ENCODE assay signal across 18 cellular contexts in the genomic region with DNA sequence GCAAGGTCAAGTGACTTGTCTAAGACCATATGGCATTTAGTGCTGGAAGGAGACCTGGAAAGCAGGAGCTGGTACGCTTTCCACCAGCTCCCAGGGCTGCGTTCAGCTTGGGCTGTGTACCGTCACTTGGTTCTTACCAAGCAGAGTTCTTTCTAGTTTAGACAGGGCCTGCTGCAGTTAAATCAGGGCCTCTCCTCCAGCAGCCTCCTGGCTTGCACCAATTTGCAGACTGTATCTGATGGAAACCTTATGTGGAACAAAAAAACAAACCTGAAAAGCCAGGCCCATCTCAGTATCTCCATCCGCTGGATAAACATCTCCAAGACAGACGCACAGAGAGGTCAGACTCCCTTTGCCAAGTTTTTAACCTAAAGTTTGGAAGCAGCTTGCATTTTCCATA.
DNase-seq lines count a peak whose midpoint lies in the region; TF ChIP-seq lines count a peak whose summit lies in the region.
"Had no signal": no experiment of that assay in that cellular context is flagged by ENCODE, and none has a peak within 500 bp of the region (broad histone marks: within the 10 kb centered on the region; RNA-seq: fewer than 3 reads in every experiment).

No MANE protein-coding gene starts in this region.

- 51% methylated on average over 5 of the region's 5 CpGs for WGBS in smooth muscle cell (ENCODE audit: low lambda C conversion rate)

- H3K27ac ChIP-seq in duodenal mucosa (ENCODE audit: low read depth, low read length) (peak overlapping the region; percentile 17), smooth muscle cell (ENCODE audit: low read depth) (peak overlapping the region; percentile 78)
- H3K27ac ChIP-seq: epithelial cell of prostate, VCaP had no signal

- no peaks in the 10 kb centered on the region for H3K79me2 ChIP-seq in smooth muscle cell (ENCODE audit: low read depth)

- H3F3A ChIP-seq in smooth muscle cell (ENCODE audit: low read depth), result no peaks in the 10 kb centered on the region

- peak overlapping the region; percentile 35 for H3K4me2 ChIP-seq in smooth muscle cell

- H3K4me3 ChIP-seq in duodenal mucosa (ENCODE audit: low read depth in 1 of 2, low read length in 2 of 2) (no peak overlapping the region), smooth muscle cell (no peak overlapping the region)
- H3K4me3 ChIP-seq: GM12878 had no signal

- no peaks in the 10 kb centered on the region for H3K36me3 ChIP-seq in duodenal mucosa (ENCODE audit: control insufficient read depth in 1 of 2, insufficient read depth in 2 of 2, low read length in 2 of 2)
- peaks cover 4% of the 10 kb centered on the region for H3K36me3 ChIP-seq in smooth muscle cell (ENCODE audit: low read depth)

- H3K9me3 ChIP-seq in duodenal mucosa (ENCODE audit: control insufficient read depth in 1 of 2, low read length in 2 of 2), result no peaks in the 10 kb centered on the region
- peaks cover 4% of the 10 kb centered on the region for H3K9me3 ChIP-seq in smooth muscle cell (replicated peaks; ENCODE audit: low read depth)

- H3K4me1 ChIP-seq in duodenal mucosa (ENCODE audit: control insufficient read depth in 1 of 2, insufficient read depth in 2 of 2, low read length in 2 of 2), result no peaks in the 10 kb centered on the region
- no peaks in the 10 kb centered on the region for H3K4me1 ChIP-seq in smooth muscle cell (ENCODE audit: low read depth)

- peak; percentile 11 for DNase-seq in EH (ENCODE audit: low read depth)
- peak; percentile 47 for DNase-seq in left kidney (ENCODE audit: low read depth, low spot score)
- no peak for DNase-seq in smooth muscle cell (lab: John Stamatoyannopoulos, UW; ENCODE audit: unreplicated experiment)
- no peak for DNase-seq in stimulated activated CD4-positive, alpha-beta T cell treated with anti-CD3 and anti-CD28 coated beads, Interleukin-4, amount 100 ng/mL, for 24 hours
- no peak for DNase-seq in activated T-cell treated with anti-CD3 and anti-CD28 coated beads, Interleukin-2, amount 50 U/mL, for 48 hours
- DNase-seq in NCI-H2227 treated with DMSO at 0.1 percent for 48 hours (lab: John Stamatoyannopoulos, UW), result no peak
- DNase-seq in RPMI8226, result no peak
- DNase-seq: DMS53; islet precursor cell; NCI-H1105 treated with DMSO at 0.1 percent for 48 hours; NCI-H526; SHP77 treated with DMSO at 0.1 percent for 48 hours; stimulated activated CD4-positive, alpha-beta T cell treated with anti-CD3 and anti-CD28 coated beads, Interleukin-4, amount 100 ng/mL, for 4 hours; stimulated activated naive CD8-positive, alpha-beta T cell treated with anti-CD3 and anti-CD28 coated beads, Interleukin-15, amount 100 ng/mL, for 72 hours had no signal

- H3K9ac ChIP-seq in duodenal mucosa (ENCODE audit: low read depth in 1 of 2, low read length in 2 of 2), result no peak overlapping the region
- H3K9ac ChIP-seq in smooth muscle cell (ENCODE audit: low read depth), result no peak overlapping the region

- H4K20me1 ChIP-seq in smooth muscle cell (ENCODE audit: low read depth), result no peaks in the 10 kb centered on the region

- TF ChIP-seq CTCF in smooth muscle cell (IDR thresholded peaks at IDR 0.05; ENCODE audit: borderline replicate concordance, insufficient read depth, poor library complexity, severe bottlenecking), result no peak

- H3K27me3 ChIP-seq in duodenal mucosa (ENCODE audit: control insufficient read depth in 1 of 2, insufficient read depth in 2 of 2, low read length in 2 of 2), result no peaks in the 10 kb centered on the region
- no peaks in the 10 kb centered on the region for H3K27me3 ChIP-seq in smooth muscle cell (ENCODE audit: low read depth)

- peak overlapping the region; percentile 83 for H2AFZ ChIP-seq in smooth muscle cell (ENCODE audit: low read depth)

Comparison
In these comparisons a context has a peak if more than half of its experiments do, and no peak if none do; other contexts are left out.
1. DNase-seq: peak in EH (single experiment) and left kidney (single experiment); none in smooth muscle cell (single experiment), stimulated activated CD4-positive, alpha-beta T cell treated with anti-CD3 and anti-CD28 coated beads, Interleukin-4, amount 100 ng/mL, for 24 hours (single experiment), activated T-cell treated with anti-CD3 and anti-CD28 coated beads, Interleukin-2, amount 50 U/mL, for 48 hours (0 of 2), NCI-H2227 treated with DMSO at 0.1 percent for 48 hours (single experiment) and RPMI8226 (single experiment).